Comparison of ENCODE assay signal across 17 cellular contexts in the genomic region with DNA sequence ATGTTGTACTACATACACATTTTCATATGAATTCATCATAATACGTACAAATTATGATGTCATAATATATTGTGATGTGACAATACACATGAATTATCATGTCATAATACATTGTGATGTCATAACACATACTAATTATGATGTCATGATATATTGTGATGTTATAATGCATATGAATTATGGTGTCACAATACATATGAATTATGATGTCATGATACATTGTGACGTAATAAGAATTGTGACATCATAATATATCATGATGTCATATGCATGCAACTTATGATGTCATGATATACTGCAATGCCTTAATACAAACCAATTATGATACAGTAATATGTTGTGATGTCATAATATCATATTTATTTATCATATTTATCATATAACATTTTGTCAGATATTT.
DNase-seq lines count a peak whose midpoint lies in the region; ATAC-seq, FAIRE-seq and TF ChIP-seq lines count a peak whose summit lies in the region.
"Had no signal": no experiment of that assay in that cellular context is flagged by ENCODE, and none has a peak within 500 bp of the region (broad histone marks: within the 10 kb centered on the region; RNA-seq: fewer than 3 reads in every experiment).

No MANE protein-coding gene starts in this region.

- no peaks in the 10 kb centered on the region for H3K36me3 ChIP-seq in HCT116 (ENCODE audit: control insufficient read depth in 1 of 2, insufficient read depth in 2 of 2, low read length in 2 of 2)
- no peaks in the 10 kb centered on the region for H3K36me3 ChIP-seq in esophagus muscularis mucosa
- H3K36me3 ChIP-seq: BLaER1 treated with 17β-estradiol and CSF1 and Interleukin-3, amounts not matched to agents 10 nM and 100 nM had no signal

- peaks cover 0 to 4% of the 10 kb centered on the region in 2 experiments; a peak in 1 of 4 replicates for H3K9me3 ChIP-seq in HCT116 (ENCODE audit: control insufficient read depth in 1 of 2, insufficient read depth in 1 of 2, low read depth in 1 of 2, low read length in 2 of 2)
- peaks cover 0 to 16% (median 0%) of the 10 kb centered on the region in 4 donors for H3K9me3 ChIP-seq in esophagus muscularis mucosa
- H3K9me3 ChIP-seq: BLaER1 treated with 17β-estradiol and CSF1 and Interleukin-3, amounts not matched to agents 10 nM and 100 nM had no signal

- TF ChIP-seq POLR2A in HCT116 (IDR thresholded peaks at IDR 0.05; ENCODE audit: borderline replicate concordance, extremely low read depth, insufficient read depth, insufficient read length) (no peak), esophagus muscularis mucosa (IDR thresholded peaks at IDR 0.05; ENCODE audit: low read depth) (no peak)

- RAD21 ChIA-PET in HCT116 (lab: Charles Lee; ENCODE audit: low non-redundant PET in 1 of 2, low total read pairs in 2 of 2, uncharacterized antibody in 2 of 2, unreplicated experiment in 2 of 2), result no interaction called here

- TF ChIP-seq EP300 in esophagus muscularis mucosa (IDR thresholded peaks at IDR 0.05), result no peak

- H3K9me3 Mint-ChIP-seq in T-cell, result peaks cover 17 to 25% (median 20%) of the 10 kb centered on the region in 3 donors

- no peak overlapping the region for H2AFZ ChIP-seq in HCT116 (ENCODE audit: low read depth, low read length, poor library complexity, severe bottlenecking)

- BruUV-seq in HCT116 (replicated peaks; lab: Mats Ljungman, UMichigan), result no TSS peak

- POLR2A ChIA-PET in HCT116 (lab: Charles Lee) (no interaction called here), T-cell (lab: Charles Lee) (no interaction called here)

- DNase-seq in ACHN (peak; percentile 7), HCT116 (ENCODE audit: low read depth, low spot score) (peak; percentile 1), RCC 7860 (ENCODE audit: low spot score) (no peak), fibroblast of mammary gland (ENCODE audit: low read depth) (peak; percentile 1), T-cell (no peak), nucleus accumbens (lab: John Stamatoyannopoulos, UW) (no peak), esophagus muscularis mucosa (ENCODE audit: extremely low spot score) (no peak)
- DNase-seq: COR-L47; GDM1; NCI-H1417; NCI-H2029; NCI-H526 treated with DMSO at 0.1 percent for 48 hours; NK-92 treated with Interleukin-12 subunit alpha and Interleukin-12 subunit beta, amount 100 ng/mL, for 24 hours; PC-3 had no signal

- no peak overlapping the region for H3K9ac ChIP-seq in HCT116 (ENCODE audit: low read length)
- H3K9ac ChIP-seq: BLaER1 treated with 17β-estradiol and CSF1 and Interleukin-3, amounts not matched to agents 10 nM and 100 nM; KMS-11 had no signal

- no peaks in the 10 kb centered on the region for H3K27me3 ChIP-seq in HCT116 (ENCODE audit: insufficient read depth, low read length)
- peaks cover 0 to 4% (median 0%) of the 10 kb centered on the region in 4 donors for H3K27me3 ChIP-seq in esophagus muscularis mucosa
- H3K27me3 ChIP-seq: BLaER1 treated with 17β-estradiol and CSF1 and Interleukin-3, amounts not matched to agents 10 nM and 100 nM had no signal

- CTCF ChIA-PET in HCT116 (lab: Charles Lee) (no interaction called here), T-cell (lab: Charles Lee) (no interaction called here)

- intact Hi-C loops in HCT116 (cut with micrococcal nuclease), result no loop called here
- intact Hi-C loops in esophagus muscularis mucosa (cut with DNase I), result no loop called here

- H3K4me3 Mint-ChIP-seq in T-cell, result no peak overlapping the region

- H3K4me1 Mint-ChIP-seq in T-cell, result no peaks in the 10 kb centered on the region

- WGBS in esophagus muscularis mucosa, result 59% methylated on average over 2 of the region's 2 CpGs

- H3K27ac ChIP-seq in HCT116 (ENCODE audit: low read depth, low read length) (no peak overlapping the region), esophagus muscularis mucosa (replicated peaks in 1 of 4) (no peak overlapping the region)
- H3K27ac ChIP-seq: BLaER1 treated with 17β-estradiol and CSF1 and Interleukin-3, amounts not matched to agents 10 nM and 100 nM; HL-60; KMS-11 had no signal

- TF ChIP-seq CTCF in HCT116 (IDR thresholded peaks at IDR 0.05 in 2 of 3, conservative IDR thresholded peaks at IDR 0.05 in 1 of 3; ENCODE audit: borderline replicate concordance in 1 of 3, insufficient read depth in 1 of 3, low read depth in 2 of 3, low read length in 2 of 3) (no peak), fibroblast of mammary gland (conservative IDR thresholded peaks at IDR 0.05; ENCODE audit: control insufficient read depth, insufficient read depth, low read depth, low read length) (no peak), esophagus muscularis mucosa (IDR thresholded peaks at IDR 0.05) (no peak)

- no peak overlapping the region for H3K27ac Mint-ChIP-seq in T-cell

- no peaks in the 10 kb centered on the region for H3K27me3 Mint-ChIP-seq in T-cell

- no peak for ATAC-seq in HCT116
- no peak for ATAC-seq in T-cell (replicated peaks in 1 of 4)
- ATAC-seq: PC-3 had no signal

- H3K79me2 ChIP-seq in HCT116 (ENCODE audit: insufficient read depth, low read length), result no peaks in the 10 kb centered on the region

- H3K4me3 ChIP-seq in HCT116 (replicated peaks in 1 of 2; ENCODE audit: low read depth in 1 of 2, low read length in 2 of 2) (no peak overlapping the region), fibroblast of mammary gland (ENCODE audit: control insufficient read depth, low read depth, low read length) (no peak overlapping the region), esophagus muscularis mucosa (no peak overlapping the region)
- H3K4me3 ChIP-seq: BLaER1 treated with 17β-estradiol and CSF1 and Interleukin-3, amounts not matched to agents 10 nM and 100 nM had no signal

- TF ChIP-seq RAD21 in HCT116 (IDR thresholded peaks at IDR 0.05; ENCODE audit: low read depth), result no peak

- no peak overlapping the region for H3K4me2 ChIP-seq in HCT116 (ENCODE audit: low read length)
- H3K4me2 ChIP-seq: BLaER1 treated with 17β-estradiol and CSF1 and Interleukin-3, amounts not matched to agents 10 nM and 100 nM; KMS-11 had no signal

- in situ Hi-C loops in ACHN (cut with HindIII; ENCODE audit: low pct_ligation_motif_present, low pct_unique_long_range_greater_than_20kb, low sequenced_read_pairs), result no loop called here

- H3K36me3 Mint-ChIP-seq in T-cell, result no peaks in the 10 kb centered on the region

- H3K4me1 ChIP-seq in HCT116 (ENCODE audit: control insufficient read depth in 1 of 2, insufficient read depth in 2 of 2, low read length in 2 of 2), result no peaks in the 10 kb centered on the region
- H3K4me1 ChIP-seq in esophagus muscularis mucosa, result no peaks in the 10 kb centered on the region
- H3K4me1 ChIP-seq: BLaER1 treated with 17β-estradiol and CSF1 and Interleukin-3, amounts not matched to agents 10 nM and 100 nM had no signal

- FAIRE-seq in RCC 7860 (lab: Jason Lieb, UNC), result peak; percentile 27

- no peaks in the 10 kb centered on the region for H4K20me1 ChIP-seq in HCT116 (ENCODE audit: insufficient read depth)
- H4K20me1 ChIP-seq: BLaER1 treated with 17β-estradiol and CSF1 and Interleukin-3, amounts not matched to agents 10 nM and 100 nM had no signal

- H3K9me2 ChIP-seq in HCT116 (ENCODE audit: insufficient read depth), result no peaks in the 10 kb centered on the region

TF ChIP-seq in HCT116, 20 proteins besides CTCF, POLR2A, EP300 and RAD21 (continues in another document):
- no peak for TF ChIP-seq POLR2AphosphoS5 (IDR thresholded peaks at IDR 0.05; ENCODE audit: low read depth, low read length)
- TF ChIP-seq EGR1 (IDR thresholded peaks at IDR 0.05; ENCODE audit: low read depth), result no peak
- TF ChIP-seq ELF1 (IDR thresholded peaks at IDR 0.05; ENCODE audit: borderline replicate concordance, low read depth), result no peak
- TF ChIP-seq CBX3 (IDR thresholded peaks at IDR 0.05; ENCODE audit: low read depth), result no peak
- TF ChIP-seq, protein P1, sequence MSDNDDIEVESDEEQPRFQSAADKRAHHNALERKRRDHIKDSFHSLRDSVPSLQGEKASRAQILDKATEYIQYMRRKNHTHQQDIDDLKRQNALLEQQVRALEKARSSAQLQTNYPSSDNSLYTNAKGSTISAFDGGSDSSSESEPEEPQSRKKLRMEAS (IDR thresholded peaks at IDR 0.05), result no peak
- TF ChIP-seq ZFX (IDR thresholded peaks at IDR 0.05), result no peak
- no peak for TF ChIP-seq FOSL1 (IDR thresholded peaks at IDR 0.05; ENCODE audit: low read depth)
- TF ChIP-seq SP1 (IDR thresholded peaks at IDR 0.05; ENCODE audit: low read depth), result no peak
- no peak for TF ChIP-seq SIN3A (IDR thresholded peaks at IDR 0.05; ENCODE audit: low read depth)
- TF ChIP-seq, protein P2, sequence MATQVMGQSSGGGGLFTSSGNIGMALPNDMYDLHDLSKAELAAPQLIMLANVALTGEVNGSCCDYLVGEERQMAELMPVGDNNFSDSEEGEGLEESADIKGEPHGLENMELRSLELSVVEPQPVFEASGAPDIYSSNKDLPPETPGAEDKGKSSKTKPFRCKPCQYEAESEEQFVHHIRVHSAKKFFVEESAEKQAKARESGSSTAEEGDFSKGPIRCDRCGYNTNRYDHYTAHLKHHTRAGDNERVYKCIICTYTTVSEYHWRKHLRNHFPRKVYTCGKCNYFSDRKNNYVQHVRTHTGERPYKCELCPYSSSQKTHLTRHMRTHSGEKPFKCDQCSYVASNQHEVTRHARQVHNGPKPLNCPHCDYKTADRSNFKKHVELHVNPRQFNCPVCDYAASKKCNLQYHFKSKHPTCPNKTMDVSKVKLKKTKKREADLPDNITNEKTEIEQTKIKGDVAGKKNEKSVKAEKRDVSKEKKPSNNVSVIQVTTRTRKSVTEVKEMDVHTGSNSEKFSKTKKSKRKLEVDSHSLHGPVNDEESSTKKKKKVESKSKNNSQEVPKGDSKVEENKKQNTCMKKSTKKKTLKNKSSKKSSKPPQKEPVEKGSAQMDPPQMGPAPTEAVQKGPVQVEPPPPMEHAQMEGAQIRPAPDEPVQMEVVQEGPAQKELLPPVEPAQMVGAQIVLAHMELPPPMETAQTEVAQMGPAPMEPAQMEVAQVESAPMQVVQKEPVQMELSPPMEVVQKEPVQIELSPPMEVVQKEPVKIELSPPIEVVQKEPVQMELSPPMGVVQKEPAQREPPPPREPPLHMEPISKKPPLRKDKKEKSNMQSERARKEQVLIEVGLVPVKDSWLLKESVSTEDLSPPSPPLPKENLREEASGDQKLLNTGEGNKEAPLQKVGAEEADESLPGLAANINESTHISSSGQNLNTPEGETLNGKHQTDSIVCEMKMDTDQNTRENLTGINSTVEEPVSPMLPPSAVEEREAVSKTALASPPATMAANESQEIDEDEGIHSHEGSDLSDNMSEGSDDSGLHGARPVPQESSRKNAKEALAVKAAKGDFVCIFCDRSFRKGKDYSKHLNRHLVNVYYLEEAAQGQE (IDR thresholded peaks at IDR 0.05; ENCODE audit: low read depth), result no peak
- TF ChIP-seq EZH2phosphoT487 (IDR thresholded peaks at IDR 0.05; ENCODE audit: borderline replicate concordance), result no peak
- TF ChIP-seq TCF7L2 (IDR thresholded peaks at IDR 0.05; ENCODE audit: borderline replicate concordance, extremely low read depth, insufficient read depth, insufficient read length), result no peak

Comparison
In these comparisons a context has a peak if more than half of its experiments do, and no peak if none do; other contexts are left out.
1. DNase-seq: peak in ACHN (single experiment), HCT116 (single experiment) and fibroblast of mammary gland (single experiment); none in RCC 7860 (single experiment), T-cell (0 of 34), nucleus accumbens (0 of 56) and esophagus muscularis mucosa (single experiment).